In genomic region chr10:36023939-36024338, GRCh38 we compare ENCODE assay signal across 10 cellular contexts.
A peak's percentile ranks its signal among the peaks of the same experiment; 100 is the strongest.
DNase-seq lines count a peak whose midpoint lies in the region; ATAC-seq and TF ChIP-seq lines count a peak whose summit lies in the region.
"Had no signal": no experiment of that assay in that cellular context is flagged by ENCODE, and none has a peak within 500 bp of the region (broad histone marks: within the 10 kb centered on the region; RNA-seq: fewer than 3 reads in every experiment).

No MANE protein-coding gene starts in this region.

- DNase-seq in NCI-H748 (lab: John Stamatoyannopoulos, UW; ENCODE audit: unreplicated experiment) (peak; percentile 60), NCI-H748 treated with DMSO at 0.1 percent for 48 hours (lab: John Stamatoyannopoulos, UW) (no peak), SW 1271 (lab: John Stamatoyannopoulos, UW) (peak; percentile 15 to 37), foreskin fibroblast (peak; percentile 9 to 26), smooth muscle cell of the brain vasculature (ENCODE audit: low read depth, low spot score) (peak; percentile 23)
- DNase-seq in activated T-cell treated with anti-CD3 and anti-CD28 coated beads, Interleukin-2, amount 50 U/mL, for 48 hours = no peak
- DNase-seq: activated CD8-positive, alpha-beta T cell treated with anti-CD3 and anti-CD28 coated beads for 36 hours; NCI-H1092 treated with DMSO at 0.1 percent for 48 hours had no signal

- ATAC-seq in GM18873 (IDR thresholded peaks at IDR 0.05; ENCODE audit: low FRiP score, unreplicated experiment) = no peak
- no peak for ATAC-seq in HG03469 (IDR thresholded peaks at IDR 0.05; ENCODE audit: unreplicated experiment)
- ATAC-seq: activated CD8-positive, alpha-beta T cell treated with anti-CD3 and anti-CD28 coated beads for 36 hours had no signal

- TF ChIP-seq CTCF in foreskin fibroblast (IDR thresholded peaks at IDR 0.05; ENCODE audit: low read depth, low read length) = no peak

- H3K4me3 ChIP-seq in foreskin fibroblast (ENCODE audit: low read depth in 1 of 2, low read length in 2 of 2) = no peak overlapping the region

Comparison
In these comparisons a context has a peak if more than half of its experiments do, and no peak if none do; other contexts are left out.
1. DNase-seq: peak in NCI-H748 (single experiment), SW 1271 (2 of 2), foreskin fibroblast (2 of 2) and smooth muscle cell of the brain vasculature (single experiment); none in NCI-H748 treated with DMSO at 0.1 percent for 48 hours (single experiment) and activated T-cell treated with anti-CD3 and anti-CD28 coated beads, Interleukin-2, amount 50 U/mL, for 48 hours (0 of 2).